ENCODE assay signal across 22 cellular contexts in the genomic region with DNA sequence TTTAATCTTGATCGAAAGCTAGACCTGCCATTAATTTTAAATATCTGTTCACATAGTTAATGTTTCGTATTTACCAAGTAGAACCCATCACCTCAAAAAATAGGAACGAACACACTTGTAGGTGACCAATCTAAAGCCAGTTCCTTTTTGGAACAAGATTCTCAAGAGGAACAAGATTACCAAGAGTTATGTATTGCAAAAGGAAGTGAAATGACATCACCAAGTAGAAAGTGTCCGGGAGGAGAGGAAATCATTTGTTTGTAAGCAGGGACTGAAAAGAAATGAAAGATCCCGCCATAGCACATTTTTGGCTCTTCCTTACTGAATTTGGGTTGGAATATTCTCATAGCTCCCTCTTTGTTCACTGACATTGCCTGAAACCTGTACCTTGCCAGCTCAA.
"Had no signal": no experiment of that assay in that cellular context is flagged by ENCODE, and none has a peak within 500 bp of the region (broad histone marks: within the 10 kb centered on the region; RNA-seq: fewer than 3 reads in every experiment).

No MANE protein-coding gene starts in this region.

- H3K36me3 ChIP-seq: left lung, neutrophil, ovary, prostate gland, spleen, vagina had no signal

- H3K27me3 ChIP-seq: foreskin keratinocyte, hepatocyte, left lung, neutrophil, ovary, spleen, testis, vagina had no signal

- H3K36me3 Mint-ChIP-seq: activated naive CD4-positive, alpha-beta T cell treated with anti-CD3 and anti-CD28 coated beads, Interleukin-2, amount 50 U/mL, for 72 hours; brain; immature natural killer cell; naive thymus-derived CD8-positive, alpha-beta T cell; type B pancreatic cell had no signal

- H3K27me3 Mint-ChIP-seq: type B pancreatic cell had no signal

- H3K27ac Mint-ChIP-seq: activated naive CD4-positive, alpha-beta T cell treated with anti-CD3 and anti-CD28 coated beads, Interleukin-2, amount 50 U/mL, for 72 hours; immature natural killer cell; naive thymus-derived CD8-positive, alpha-beta T cell; type B pancreatic cell had no signal

- ATAC-seq: activated naive CD4-positive, alpha-beta T cell treated with anti-CD3 and anti-CD28 coated beads, Interleukin-2, amount 50 U/mL, for 72 hours; foreskin keratinocyte; left lung; naive thymus-derived CD8-positive, alpha-beta T cell had no signal

- H3K79me2 ChIP-seq: hepatocyte had no signal

- H3K4me1 ChIP-seq: foreskin keratinocyte, left lung, prostate gland, spleen, testis, vagina had no signal

- H3K4me1 Mint-ChIP-seq: immature natural killer cell; naive thymus-derived CD8-positive, alpha-beta T cell had no signal

- H3K9me3 Mint-ChIP-seq: activated naive CD4-positive, alpha-beta T cell treated with anti-CD3 and anti-CD28 coated beads, Interleukin-2, amount 50 U/mL, for 72 hours; type B pancreatic cell had no signal

- H3K27ac ChIP-seq: foreskin keratinocyte, hepatocyte, left lung, neutrophil, ovary, prostate gland, spleen, testis, vagina, VCaP had no signal

- H3K4me3 ChIP-seq: hepatocyte, left lung, ovary, prostate gland, spleen, testis, vagina had no signal

- H2AFZ ChIP-seq: hepatocyte had no signal

- H3K9me3 ChIP-seq: left lung, neutrophil, ovary, prostate gland, spleen, testis, vagina had no signal

- H3K4me3 Mint-ChIP-seq: brain; immature natural killer cell; naive thymus-derived CD8-positive, alpha-beta T cell; type B pancreatic cell had no signal

- H3K4me2 ChIP-seq: hepatocyte had no signal

- DNase-seq: activated CD4-positive, alpha-beta T cell treated with anti-CD3 and anti-CD28 coated beads for 1 hour; activated CD4-positive, alpha-beta T cell treated with anti-CD3 and anti-CD28 coated beads, Interleukin-2, amount 50 U/mL, for 1 hour; activated T-cell treated with anti-CD3 and anti-CD28 coated beads, Interleukin-2, amount 50 U/mL, for 1 hour; aorta; erythroblast; foreskin keratinocyte; immature natural killer cell; left lung; naive thymus-derived CD8-positive, alpha-beta T cell; ovary; spleen; stimulated activated CD4-positive, alpha-beta T cell treated with anti-CD3 and anti-CD28 coated beads, Interleukin-4, amount 100 ng/mL, for 1 hour; stimulated activated naive CD4-positive, alpha-beta T cell; testis had no signal
